Comparison of ENCODE assay signal across 27 cellular contexts in the genomic region with DNA sequence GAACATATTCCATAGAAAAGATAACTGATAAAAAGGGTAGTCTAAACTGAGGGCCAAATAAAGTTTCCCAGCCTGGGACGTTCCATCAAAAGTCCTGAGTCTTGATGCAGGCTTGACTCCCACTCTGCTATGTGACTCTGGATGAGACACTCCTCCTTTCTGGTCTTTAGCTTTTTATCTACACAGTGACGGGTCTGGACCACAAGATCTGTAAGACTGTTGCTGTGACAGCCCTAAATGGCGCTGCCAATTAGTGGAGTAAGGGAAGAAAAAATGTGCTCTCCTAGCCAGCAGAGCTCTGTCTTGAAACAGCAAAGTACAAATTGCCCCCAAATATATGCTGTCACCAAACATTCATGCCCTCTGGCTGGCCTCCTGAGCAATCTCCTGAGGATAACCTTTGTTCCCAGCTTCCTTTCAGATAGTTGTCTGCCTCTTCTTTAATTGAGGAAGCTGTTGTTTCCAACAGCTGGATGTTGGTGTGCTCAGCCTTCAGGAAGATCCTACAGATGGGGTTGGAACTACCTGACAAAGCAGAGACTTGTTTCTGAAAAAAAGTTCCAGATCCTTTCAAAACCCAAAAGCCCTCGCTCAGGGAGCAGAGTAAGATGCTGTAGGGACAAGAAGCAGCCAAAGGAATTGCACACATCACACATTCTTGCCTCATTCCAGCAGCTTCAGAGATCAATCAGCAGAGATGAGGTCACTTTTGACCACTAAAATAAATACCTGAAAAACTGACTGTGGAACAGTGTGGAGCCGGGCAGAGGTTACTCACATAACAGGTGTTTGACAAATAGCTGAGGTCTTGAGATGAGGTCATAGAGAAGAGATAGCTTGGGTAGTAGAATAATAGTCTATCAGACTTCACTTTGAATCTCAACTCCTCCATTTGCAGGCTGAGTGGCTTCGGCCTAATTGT.
DNase-seq lines count a peak whose midpoint lies in the region; ATAC-seq and TF ChIP-seq lines count a peak whose summit lies in the region.
"Had no signal": no experiment of that assay in that cellular context is flagged by ENCODE, and none has a peak within 500 bp of the region (broad histone marks: within the 10 kb centered on the region; RNA-seq: fewer than 3 reads in every experiment).

No MANE protein-coding gene starts in this region.

- H3K27ac ChIP-seq in substantia nigra (ENCODE audit: low read depth, low read length, poor library complexity, severe bottlenecking) = no peak overlapping the region
- H3K27ac ChIP-seq: BLaER1 treated with 17β-estradiol and CSF1 and Interleukin-3, amounts not matched to agents 10 nM and 100 nM; parathyroid adenoma; Peyer's patch had no signal

- intact Hi-C loops in sciatic nerve (cut with DNase I) = no loop called here

- H3K4me3 ChIP-seq in epithelial cell of esophagus (ENCODE audit: low read length) = no peak overlapping the region
- H3K4me3 ChIP-seq: BLaER1 treated with 17β-estradiol and CSF1 and Interleukin-3, amounts not matched to agents 10 nM and 100 nM; Peyer's patch had no signal

- no peak for TF ChIP-seq CTCF in epithelial cell of esophagus (IDR thresholded peaks at IDR 0.05; ENCODE audit: insufficient read depth, low read depth, low read length, missing control alignments)

- DNase-seq in Daoy (ENCODE audit: low read depth) (peak; percentile 20), M059J (ENCODE audit: low read depth) (peak; percentile 74), epithelial cell of esophagus (ENCODE audit: low read depth) (peak; percentile 59), myocyte (ENCODE audit: low read depth) (peak; percentile 58), substantia nigra (lab: John Stamatoyannopoulos, UW) (no peak), sciatic nerve (ENCODE audit: low spot score) (no peak), DMS79 treated with DMSO at 0.1 percent for 48 hours (lab: John Stamatoyannopoulos, UW) (no peak)
- DNase-seq: activated CD4-positive, alpha-beta memory T cell treated with anti-CD3 and anti-CD28 coated beads, Interleukin-2, amount 10 ng/mL, durations not matched to agents 7 days and 5 days; activated CD4-positive, CD25-positive, alpha-beta regulatory T cell treated with anti-CD3 and anti-CD28 coated beads, Interleukin-2, amount 50 U/mL, for 72 hours; anterior cingulate cortex; caudate nucleus; COR-L47; endodermal cell; IMR-90; NCI-H1092 treated with DMSO at 0.1 percent for 48 hours; NCI-H187; NCI-H2171; NCI-H524 treated with DMSO at 0.1 percent for 48 hours; NK-92 treated with Interleukin-12 subunit alpha and Interleukin-12 subunit beta, amount 100 ng/mL, for 24 hours; Peyer's patch; right cardiac atrium; stimulated activated CD4-positive, alpha-beta T cell treated with anti-CD3 and anti-CD28 coated beads, Interleukin-4, amount 100 ng/mL, for 24 hours had no signal

- ATAC-seq in GM21367 (IDR thresholded peaks at IDR 0.05; ENCODE audit: unreplicated experiment) (no peak), sciatic nerve (no peak)
- ATAC-seq: activated naive CD4-positive, alpha-beta T cell treated with anti-CD3 and anti-CD28 coated beads, Interleukin-2, amount 50 U/mL, for 72 hours; right cardiac atrium; stimulated activated effector memory CD8-positive, alpha-beta T cell treated with anti-CD3 and anti-CD28 coated beads, Interleukin-12 subunit alpha, Interleukin-12 subunit beta, amount 100 ng/mL, for 72 hours had no signal

Comparison
In these comparisons a context has a peak if more than half of its experiments do, and no peak if none do; other contexts are left out.
1. DNase-seq: peak in Daoy (single experiment), M059J (single experiment), epithelial cell of esophagus (single experiment) and myocyte (single experiment); none in substantia nigra (0 of 49), sciatic nerve (single experiment) and DMS79 treated with DMSO at 0.1 percent for 48 hours (single experiment).